Comparison of ENCODE assay signal across 14 cellular contexts in genomic region chr9:99595796-99596195, GRCh38.
A peak's percentile ranks its signal among the peaks of the same experiment; 100 is the strongest.
DNase-seq lines count a peak whose midpoint lies in the region; ATAC-seq, FAIRE-seq and TF ChIP-seq lines count a peak whose summit lies in the region.
"Had no signal": no experiment of that assay in that cellular context is flagged by ENCODE, and none has a peak within 500 bp of the region (broad histone marks: within the 10 kb centered on the region; RNA-seq: fewer than 3 reads in every experiment).

No MANE protein-coding gene starts in this region.

- no peak overlapping the region for H4K5ac ChIP-seq in mesendoderm (ENCODE audit: low read length)

- H2BK5ac ChIP-seq in mesendoderm (ENCODE audit: low read length): no peak overlapping the region

- no peak overlapping the region for H4K8ac ChIP-seq in mesendoderm (ENCODE audit: low read depth, low read length)

- no peaks in the 10 kb centered on the region for H3K79me2 ChIP-seq in GM12878 (ENCODE audit: control insufficient read depth, insufficient read depth, low read length)
- H3K79me2 ChIP-seq in mesendoderm (ENCODE audit: control insufficient read depth, insufficient read depth, low read length): no peaks in the 10 kb centered on the region

- H3K18ac ChIP-seq in mesendoderm (ENCODE audit: low read length): no peak overlapping the region

- H3K23ac ChIP-seq in mesendoderm (ENCODE audit: low read length): no peak overlapping the region

- H3K79me1 ChIP-seq in mesendoderm (ENCODE audit: low read length): no peaks in the 10 kb centered on the region

- SMC1A ChIA-PET in GM12878 (lab: Charles Lee; ENCODE audit: uncharacterized antibody, unreplicated experiment): interaction anchor here (0.8 to 1.9 kb wide), 7 partner anchors 9 to 411 kb away, joined by 3 to 8 read pairs (median 3); no protein-coding TSS in a partner anchor

- H3K4me3 ChIP-seq in GM12878: no peak overlapping the region
- H3K4me3 ChIP-seq in mesendoderm (ENCODE audit: low read length): no peak overlapping the region
- no peak overlapping the region for H3K4me3 ChIP-seq in sigmoid colon
- H3K4me3 ChIP-seq: colonic mucosa, transverse colon had no signal

- TF ChIP-seq RAD21 in GM12878 (IDR thresholded peaks at IDR 0.05; ENCODE audit: insufficient read depth, low read depth, low read length): no peak

- H4K20me1 ChIP-seq in GM12878 (ENCODE audit: control insufficient read depth, insufficient read depth): no peaks in the 10 kb centered on the region

- H3K36me3 ChIP-seq in GM12878 (ENCODE audit: control insufficient read depth in 2 of 2, insufficient read depth in 2 of 2, low read length in 1 of 2) (no peaks in the 10 kb centered on the region), mesendoderm (ENCODE audit: control insufficient read depth, insufficient read depth, low read length) (no peaks in the 10 kb centered on the region), sigmoid colon (no peaks in the 10 kb centered on the region)
- H3K36me3 ChIP-seq: colonic mucosa, transverse colon had no signal

- no peak overlapping the region for H3K27ac ChIP-seq in GM12878 (ENCODE audit: control insufficient read depth, insufficient read depth)
- H3K27ac ChIP-seq in mesendoderm (ENCODE audit: low read depth, low read length): no peak overlapping the region
- H3K27ac ChIP-seq in sigmoid colon: no peak overlapping the region
- H3K27ac ChIP-seq: colonic mucosa, transverse colon had no signal

- H3K4me2 ChIP-seq in GM12878 (ENCODE audit: control insufficient read depth, insufficient read depth) (0 out of 2 replicates have a peak overlapping the region, but pooled peaks have one; percentile 8), mesendoderm (ENCODE audit: low read length) (no peak overlapping the region)

- TF ChIP-seq CTCF in GM10248 (IDR thresholded peaks at IDR 0.05; ENCODE audit: control extremely low read depth, extremely low read depth, low read depth, missing control alignments): no peak
- no peak for TF ChIP-seq CTCF in GM12878 (IDR thresholded peaks at IDR 0.05 in 2 of 3, conservative IDR thresholded peaks at IDR 0.05 in 1 of 3; ENCODE audit: control insufficient read depth in 2 of 3, extremely low read depth in 1 of 3, insufficient read depth in 1 of 3, low read depth in 3 of 3, low read length in 3 of 3)
- TF ChIP-seq CTCF in sigmoid colon (IDR thresholded peaks at IDR 0.05): no peak

- peaks cover 2% of the 10 kb centered on the region for H3K36me3 Mint-ChIP-seq in activated T-helper 1 cell treated with anti-CD3 and anti-CD28 coated beads, Interleukin-12 subunit alpha, Interleukin-12 subunit beta, Interleukin-2, Interleukin-4 antibody, amounts not matched to agents 30 ng/mL and 10 ng/mL and 1 ng/mL, durations not matched to agents 14 hours and 24 hours and 36 hours (ENCODE audit: low read depth)
- H3K36me3 Mint-ChIP-seq: naive thymus-derived CD8-positive, alpha-beta T cell had no signal

- peak; percentile 51 to 78; a peak in 2 of 4 replicates for TF ChIP-seq EP300 in GM12878 (IDR thresholded peaks at IDR 0.05; ENCODE audit: borderline replicate concordance in 1 of 2, control insufficient read depth in 1 of 2, low read depth in 2 of 2, low read length in 2 of 2)
- no peak for TF ChIP-seq EP300 in sigmoid colon (IDR thresholded peaks at IDR 0.05)

- peaks cover 4% of the 10 kb centered on the region for H3K27me3 Mint-ChIP-seq in activated T-helper 1 cell treated with anti-CD3 and anti-CD28 coated beads, Interleukin-12 subunit alpha, Interleukin-12 subunit beta, Interleukin-2, Interleukin-4 antibody, amounts not matched to agents 30 ng/mL and 10 ng/mL and 1 ng/mL, durations not matched to agents 14 hours and 24 hours and 36 hours (ENCODE audit: insufficient read depth)

- H3K4ac ChIP-seq in mesendoderm (ENCODE audit: low read depth, low read length): no peak overlapping the region

- in situ Hi-C loops in GM12878 (cut with MboI): no loop called here

- no TSS peak for BruUV-seq in GM12878 (replicated peaks; lab: Mats Ljungman, UMichigan)

- H3K27me3 ChIP-seq in GM12878 (replicated peaks in 1 of 2; ENCODE audit: control insufficient read depth in 2 of 2, insufficient read depth in 2 of 2, low read length in 1 of 2) (no peaks in the 10 kb centered on the region), mesendoderm (ENCODE audit: insufficient read depth, low read length, poor library complexity) (no peaks in the 10 kb centered on the region), sigmoid colon (no peaks in the 10 kb centered on the region)
- H3K27me3 ChIP-seq: colonic mucosa, transverse colon had no signal

- H3K9ac ChIP-seq in GM12878 (ENCODE audit: control insufficient read depth, insufficient read depth, low read length) (no peak overlapping the region), mesendoderm (ENCODE audit: low read length) (no peak overlapping the region)

- H3K9me3 Mint-ChIP-seq in activated T-helper 1 cell treated with anti-CD3 and anti-CD28 coated beads, Interleukin-12 subunit alpha, Interleukin-12 subunit beta, Interleukin-2, Interleukin-4 antibody, amounts not matched to agents 30 ng/mL and 10 ng/mL and 1 ng/mL, durations not matched to agents 14 hours and 24 hours and 36 hours: no peaks in the 10 kb centered on the region

- H3K56ac ChIP-seq in mesendoderm (ENCODE audit: low read length): no peak overlapping the region

- POLR2A ChIA-PET in GM10248 (lab: Yijun Ruan, JAX) (no interaction called here), GM12878 (lab: Charles Lee) (interaction anchor here (0.6 to 0.9 kb wide), 2 partner anchors 34 to 82 kb away, joined by 3 to 7 read pairs; no protein-coding TSS in a partner anchor)

- H2AK5ac ChIP-seq in mesendoderm (ENCODE audit: low read length): no peak overlapping the region

- intact Hi-C loops in GM12878 (cut with micrococcal nuclease; ENCODE audit: unreplicated experiment) (no loop called here), sigmoid colon (cut with DNase I) (no loop called here)
- intact Hi-C loops in activated T-helper 1 cell treated with anti-CD3 and anti-CD28 coated beads, Interleukin-12 subunit alpha, Interleukin-12 subunit beta, Interleukin-2, Interleukin-4 antibody, amounts not matched to agents 30 ng/mL and 10 ng/mL and 1 ng/mL, durations not matched to agents 14 hours and 24 hours and 36 hours (cut with micrococcal nuclease): no loop called here

- FAIRE-seq in GM12878 (lab: Jason Lieb, UNC): no peak

- H3K27ac Mint-ChIP-seq in activated T-helper 1 cell treated with anti-CD3 and anti-CD28 coated beads, Interleukin-12 subunit alpha, Interleukin-12 subunit beta, Interleukin-2, Interleukin-4 antibody, amounts not matched to agents 30 ng/mL and 10 ng/mL and 1 ng/mL, durations not matched to agents 14 hours and 24 hours and 36 hours: no peak overlapping the region

- peak; percentile 67 for ATAC-seq in GM19463 (IDR thresholded peaks at IDR 0.05; ENCODE audit: unreplicated experiment)
- peak; percentile 60 for ATAC-seq in HG03342 (IDR thresholded peaks at IDR 0.05; ENCODE audit: unreplicated experiment)
- ATAC-seq in GM12878: peak; percentile 80
- ATAC-seq: naive thymus-derived CD8-positive, alpha-beta T cell had no signal

- peak overlapping the region; percentile 43 for H2AFZ ChIP-seq in GM12878 (ENCODE audit: control insufficient read depth, low read depth, low read length)

- WGBS in GM12878 (ENCODE audit: insufficient coverage, insufficient replicate concordance, low lambda C conversion rate, missing lambda C conversion rate): 31% methylated on average over 5 of the region's 5 CpGs
- no CpG with 5 or more reads among the region's 5 CpGs for WGBS in mesendoderm (ENCODE audit: extremely low coverage, insufficient coverage, low lambda C conversion rate)
- WGBS in sigmoid colon, 2 donors: 45 to 65% methylated on average over 5 of the region's 5 CpGs

- no peak overlapping the region for H2BK120ac ChIP-seq in mesendoderm (ENCODE audit: low read depth, low read length)

- CTCF ChIA-PET in GM10248 (lab: Yijun Ruan, JAX): interaction anchor here (0.9 to 1.0 kb wide), 2 partner anchors 19 to 36 kb away, joined by 3 read pairs; no protein-coding TSS in a partner anchor
- CTCF ChIA-PET in GM12878 (lab: Yijun Ruan, JAX): interaction anchor here (0.8 to 1.1 kb wide), 2 partner anchors 33 to 62 kb away, joined by 3 to 4 read pairs; no protein-coding TSS in a partner anchor

- no peak for TF ChIP-seq POLR2A in GM12878 (IDR thresholded peaks at IDR 0.05; ENCODE audit: low read depth, low read length)
- TF ChIP-seq POLR2A in sigmoid colon (IDR thresholded peaks at IDR 0.05): no peak

- H3K4me1 ChIP-seq in GM12878 (ENCODE audit: control insufficient read depth, insufficient read depth, low read length) (peaks cover 13% of the 10 kb centered on the region; the same call in 1 of the 2 replicates), mesendoderm (ENCODE audit: control insufficient read depth, low read depth, low read length) (no peaks in the 10 kb centered on the region), sigmoid colon (no peaks in the 10 kb centered on the region)
- H3K4me1 ChIP-seq: Caco-2, colonic mucosa, transverse colon had no signal

- RAD21 ChIA-PET in GM12878 (lab: Charles Lee; ENCODE audit: unreplicated experiment): interaction anchor here (0.7 to 1.4 kb wide), 3 partner anchors 80 to 130 kb away, joined by 3 to 6 read pairs (median 3); no protein-coding TSS in a partner anchor

- H3K4me3 Mint-ChIP-seq in activated T-helper 1 cell treated with anti-CD3 and anti-CD28 coated beads, Interleukin-12 subunit alpha, Interleukin-12 subunit beta, Interleukin-2, Interleukin-4 antibody, amounts not matched to agents 30 ng/mL and 10 ng/mL and 1 ng/mL, durations not matched to agents 14 hours and 24 hours and 36 hours: no peak overlapping the region
- H3K4me3 Mint-ChIP-seq: naive thymus-derived CD8-positive, alpha-beta T cell had no signal

- H3K4me1 Mint-ChIP-seq in activated T-helper 1 cell treated with anti-CD3 and anti-CD28 coated beads, Interleukin-12 subunit alpha, Interleukin-12 subunit beta, Interleukin-2, Interleukin-4 antibody, amounts not matched to agents 30 ng/mL and 10 ng/mL and 1 ng/mL, durations not matched to agents 14 hours and 24 hours and 36 hours (ENCODE audit: low read depth): peaks cover 6% of the 10 kb centered on the region

- H2BK15ac ChIP-seq in mesendoderm (replicated peaks; ENCODE audit: low read depth): no peak overlapping the region

- peak; percentile 27 for DNase-seq in GM10248 (ENCODE audit: extremely low spot score)
- DNase-seq in GM12878 (ENCODE audit: low read depth, low spot score): no peak
- DNase-seq in mesendoderm: no peak
- DNase-seq in KG1 (lab: John Stamatoyannopoulos, UW): no peak
- DNase-seq in sigmoid colon: no peak
- DNase-seq in activated T-helper 1 cell treated with anti-CD3 and anti-CD28 coated beads, Interleukin-12 subunit alpha, Interleukin-12 subunit beta, Interleukin-2, Interleukin-4 antibody, amounts not matched to agents 30 ng/mL and 10 ng/mL and 1 ng/mL, durations not matched to agents 14 hours and 24 hours and 36 hours (ENCODE audit: low spot score): no peak
- DNase-seq: activated T-cell treated with anti-CD3 and anti-CD28 coated beads, Interleukin-2, amount 50 U/mL, for 48 hours; Caco-2; colonic mucosa; stimulated activated CD4-positive, alpha-beta T cell treated with anti-CD3 and anti-CD28 coated beads, Interleukin-4, amount 100 ng/mL, for 1 hour; transverse colon had no signal

- H3K9me3 ChIP-seq in GM12878 (replicated peaks; ENCODE audit: control insufficient read depth, insufficient read depth, low read length) (no peaks in the 10 kb centered on the region; the same call in 2 of the 3 replicates), sigmoid colon (no peaks in the 10 kb centered on the region)
- H3K9me3 ChIP-seq: Caco-2, colonic mucosa, transverse colon had no signal
